In genomic region chr12:68364893-68365725, GRCh38 we compare ENCODE assay signal across 1 cellular context.
TF ChIP-seq lines count a peak whose summit lies in the region.

No MANE protein-coding gene starts in this region.

TF ChIP-seq in GM12878, 131 proteins besides CTCF, POLR2A, EP300 and RAD21 (continued from another document):
- TF ChIP-seq ZNF687 (IDR thresholded peaks at IDR 0.05) (peak; percentile 97), EGR1 (IDR thresholded peaks at IDR 0.05; ENCODE audit: borderline replicate concordance in 1 of 2, low read depth in 2 of 2, low read length in 2 of 2) (peak in 1 of 2 experiments; percentile 77; a peak in 2 of 3 replicates), RELA (IDR thresholded peaks at IDR 0.05; ENCODE audit: borderline replicate concordance, partially characterized antibody) (peak; percentile 43), JUND (IDR thresholded peaks at IDR 0.05; ENCODE audit: low read depth, low read length) (0 out of 2 replicates have a peak, but pooled peaks have one; percentile 13), ATF7 (IDR thresholded peaks at IDR 0.05; ENCODE audit: low read depth) (peak; percentile 77), DPF2 (IDR thresholded peaks at IDR 0.05) (peak; percentile 90), MLLT1 (IDR thresholded peaks at IDR 0.05) (peak; percentile 99), CUX1 (IDR thresholded peaks at IDR 0.05; ENCODE audit: insufficient replicate concordance, low read depth, low read length) (no peak)
